In genomic region chr6:10401632-10402223, GRCh38 we compare ENCODE assay signal across 2 cellular contexts.
A peak's percentile ranks its signal among the peaks of the same experiment; 100 is the strongest.
TF ChIP-seq lines count a peak whose summit lies in the region.

No MANE protein-coding gene starts in this region.

TF ChIP-seq in GM23338, 12 proteins besides CTCF, POLR2A, EP300 and RAD21:
- TF ChIP-seq JUNB (IDR thresholded peaks at IDR 0.05; ENCODE audit: unreplicated experiment) (no peak), EZH2 (IDR thresholded peaks at IDR 0.05; ENCODE audit: low read depth, unreplicated experiment) (peak; percentile 51)

TF ChIP-seq in H1, 55 proteins besides CTCF, POLR2A, EP300 and RAD21:
- TF ChIP-seq PHF8 (conservative IDR thresholded peaks at IDR 0.05; ENCODE audit: low read depth, low read length) (no peak), CHD2 (IDR thresholded peaks at IDR 0.05; ENCODE audit: low read length) (no peak), RBBP5 (IDR thresholded peaks at IDR 0.05; ENCODE audit: borderline replicate concordance, low read depth, low read length) (no peak), JUND (IDR thresholded peaks at IDR 0.05; ENCODE audit: low read length) (no peak), EZH2 (IDR thresholded peaks at IDR 0.05; ENCODE audit: low read depth, low read length, severe bottlenecking) (peak; percentile 55), CHD7 (IDR thresholded peaks at IDR 0.05; ENCODE audit: insufficient replicate concordance, low read length) (no peak)
TF ChIP-seq in H1: peak in this region for 1.
